In the genomic region with DNA sequence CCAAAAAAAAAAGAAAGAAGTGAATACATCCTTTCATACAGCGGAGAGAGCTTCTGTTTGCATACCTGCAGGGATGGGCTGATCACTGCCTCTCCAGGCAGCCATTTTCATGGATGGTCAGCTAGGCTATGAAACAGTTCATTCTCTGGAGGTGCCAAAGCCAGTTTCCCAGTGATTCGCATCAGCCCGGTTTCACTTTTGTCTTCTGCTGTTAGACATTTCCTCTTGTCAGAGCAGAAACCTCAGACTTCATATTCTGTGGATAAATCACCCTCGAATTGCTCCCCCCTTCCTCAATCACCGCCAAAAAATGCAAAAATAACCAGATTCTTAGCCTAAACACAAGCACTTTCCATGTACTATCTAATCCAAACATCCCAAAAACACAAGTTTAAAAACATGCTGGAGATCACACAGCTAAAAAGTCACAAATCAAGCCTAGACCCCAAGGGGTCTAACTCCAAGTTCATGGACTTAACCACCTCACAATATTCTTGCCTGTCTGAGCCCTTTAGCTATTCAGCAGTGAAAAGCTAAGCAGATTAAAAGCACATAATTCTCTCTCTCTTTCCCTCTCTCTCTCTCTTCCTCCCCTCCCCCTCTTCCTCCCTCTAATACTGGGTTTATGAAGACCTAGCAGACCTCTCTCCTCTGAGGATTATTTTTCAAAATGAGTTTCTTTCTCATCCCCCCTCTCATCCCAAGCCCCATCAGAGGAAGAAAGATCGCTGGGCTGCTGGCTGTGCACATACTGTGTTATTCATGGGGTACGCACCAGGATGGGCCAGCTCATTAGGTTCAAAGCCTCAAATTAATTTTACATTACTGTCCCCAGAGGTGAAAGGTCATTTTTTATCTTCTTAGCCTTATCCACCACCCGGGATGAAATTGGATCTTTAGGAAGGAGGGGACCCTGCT, we compare ENCODE assay signal across 11 cellular contexts.
A peak's percentile ranks its signal among the peaks of the same experiment; 100 is the strongest.
DNase-seq lines count a peak whose midpoint lies in the region; ATAC-seq, FAIRE-seq and TF ChIP-seq lines count a peak whose summit lies in the region.
"Had no signal": no experiment of that assay in that cellular context is flagged by ENCODE, and none has a peak within 500 bp of the region (broad histone marks: within the 10 kb centered on the region; RNA-seq: fewer than 3 reads in every experiment).

No MANE protein-coding gene starts in this region.

- H4K20me1 ChIP-seq in GM12878 (ENCODE audit: control insufficient read depth, insufficient read depth), result no peaks in the 10 kb centered on the region

- H3K4me1 ChIP-seq in GM12878 (ENCODE audit: control insufficient read depth, insufficient read depth, low read length), result no peaks in the 10 kb centered on the region
- H3K4me1 ChIP-seq: Caco-2 had no signal

- TF ChIP-seq POLR2A in GM12878 (IDR thresholded peaks at IDR 0.05; ENCODE audit: low read depth, low read length), result no peak

- 26% methylated on average over 8 of the region's 8 CpGs for WGBS in GM12878 (ENCODE audit: insufficient coverage, insufficient replicate concordance, low lambda C conversion rate, missing lambda C conversion rate)

- DNase-seq in AG20443 (ENCODE audit: low spot score), result peak; percentile 77
- DNase-seq in LHCN-M2 (ENCODE audit: low read depth), result peak; percentile 77
- DNase-seq in GM12878 (ENCODE audit: low read depth, low spot score), result no peak
- no peak for DNase-seq in mesothelial cell of epicardium (ENCODE audit: low spot score in 2 of 2, unreplicated experiment in 2 of 2)
- DNase-seq in nephron progenitor cell, result no peak
- no peak for DNase-seq in frontal cortex (ENCODE audit: low spot score in 2 of 2)
- no peak for DNase-seq in activated effector memory CD4-positive, alpha-beta T cell treated with anti-CD3 and anti-CD28 coated beads, Interleukin-2, amount 50 U/mL, for 16 hours
- DNase-seq: Caco-2, midbrain, substantia nigra had no signal

- TF ChIP-seq CTCF in GM12878 (IDR thresholded peaks at IDR 0.05 in 2 of 3, conservative IDR thresholded peaks at IDR 0.05 in 1 of 3; ENCODE audit: control insufficient read depth in 2 of 3, extremely low read depth in 1 of 3, insufficient read depth in 1 of 3, low read depth in 3 of 3, low read length in 3 of 3) (no peak), mesothelial cell of epicardium (IDR thresholded peaks at IDR 0.05; ENCODE audit: unreplicated experiment) (no peak), nephron progenitor cell (IDR thresholded peaks at IDR 0.05) (no peak)

- no peaks in the 10 kb centered on the region for H3K36me3 ChIP-seq in GM12878 (ENCODE audit: control insufficient read depth in 2 of 2, insufficient read depth in 2 of 2, low read length in 1 of 2)

- H3K9me3 ChIP-seq in GM12878 (replicated peaks; ENCODE audit: control insufficient read depth, insufficient read depth, low read length), result no peaks in the 10 kb centered on the region
- H3K9me3 ChIP-seq: Caco-2 had no signal

- FAIRE-seq in GM12878 (lab: Jason Lieb, UNC) (no peak), frontal cortex (lab: Jason Lieb, UNC) (no peak)

- in situ Hi-C loops in GM12878 (cut with MboI), result no loop called here

- H2AFZ ChIP-seq in GM12878 (ENCODE audit: control insufficient read depth, low read depth, low read length), result no peak overlapping the region; the same call in 1 of the 2 replicates

- H3K27me3 ChIP-seq in GM12878 (replicated peaks in 1 of 2; ENCODE audit: control insufficient read depth in 2 of 2, insufficient read depth in 2 of 2, low read length in 1 of 2), result no peaks in the 10 kb centered on the region

- intact Hi-C loops in GM12878 (cut with micrococcal nuclease; ENCODE audit: unreplicated experiment), result loop anchor here (5.0 kb wide), 1 partner anchor 60 kb away; no protein-coding TSS in a partner anchor

- H3K9ac ChIP-seq in GM12878 (ENCODE audit: control insufficient read depth, insufficient read depth, low read length), result no peak overlapping the region

- SMC1A ChIA-PET in GM12878 (lab: Charles Lee; ENCODE audit: uncharacterized antibody, unreplicated experiment), result interaction anchor here (0.7 to 4.7 kb wide), 24 partner anchors 11 to 439 kb away, joined by 3 to 72 read pairs (median 8); a partner anchor contains a TSS

- no peak overlapping the region for H3K4me3 ChIP-seq in GM12878

- RAD21 ChIA-PET in GM12878 (lab: Charles Lee; ENCODE audit: unreplicated experiment), result interaction anchor here (0.6 to 4.3 kb wide), 18 partner anchors 11 to 436 kb away, joined by 3 to 38 read pairs (median 6); a partner anchor contains a TSS

- no peaks in the 10 kb centered on the region for H3K27me3 Mint-ChIP-seq in mesothelial cell of epicardium (ENCODE audit: low read depth)
- peaks cover 6% of the 10 kb centered on the region for H3K27me3 Mint-ChIP-seq in nephron progenitor cell (ENCODE audit: low read depth, poor library complexity)

- TF ChIP-seq RAD21 in GM12878 (IDR thresholded peaks at IDR 0.05; ENCODE audit: insufficient read depth, low read depth, low read length), result no peak

- CTCF ChIA-PET in GM12878 (lab: Yijun Ruan, JAX), result interaction anchor here (0.9 to 7.8 kb wide), 19 partner anchors 9 to 438 kb away, joined by 3 to 95 read pairs (median 7); a partner anchor contains a TSS

- no peak overlapping the region for H3K4me2 ChIP-seq in GM12878 (ENCODE audit: control insufficient read depth, insufficient read depth)

- no peak for TF ChIP-seq EP300 in GM12878 (IDR thresholded peaks at IDR 0.05; ENCODE audit: borderline replicate concordance in 1 of 2, control insufficient read depth in 1 of 2, low read depth in 2 of 2, low read length in 2 of 2)

- peaks cover 26% of the 10 kb centered on the region for H3K4me1 Mint-ChIP-seq in mesothelial cell of epicardium
- H3K4me1 Mint-ChIP-seq in nephron progenitor cell, result peaks cover 51% of the 10 kb centered on the region

- no peaks in the 10 kb centered on the region for H3K79me2 ChIP-seq in GM12878 (ENCODE audit: control insufficient read depth, insufficient read depth, low read length)

- H3K4me3 Mint-ChIP-seq in mesothelial cell of epicardium (no peak overlapping the region), nephron progenitor cell (no peak overlapping the region)

- H3K27ac ChIP-seq in GM12878 (ENCODE audit: control insufficient read depth, insufficient read depth), result no peak overlapping the region

- no peak for ATAC-seq in GM12878
- no peak for ATAC-seq in HG02798 (IDR thresholded peaks at IDR 0.05; ENCODE audit: poor library complexity, unreplicated experiment)

- H3K27ac Mint-ChIP-seq in mesothelial cell of epicardium, result peak overlapping the region; percentile 74
- H3K27ac Mint-ChIP-seq in nephron progenitor cell, result no peak overlapping the region

- no TSS peak for BruUV-seq in GM12878 (replicated peaks; lab: Mats Ljungman, UMichigan)

- POLR2A ChIA-PET in GM12878 (lab: Charles Lee), result interaction anchor here (0.6 to 1.8 kb wide), 2 partner anchors 9 to 62 kb away, joined by 4 to 7 read pairs; no protein-coding TSS in a partner anchor

- H3K36me3 Mint-ChIP-seq in mesothelial cell of epicardium, result no peaks in the 10 kb centered on the region
- H3K36me3 Mint-ChIP-seq in nephron progenitor cell (ENCODE audit: low read depth), result no peaks in the 10 kb centered on the region

- H3K9me3 Mint-ChIP-seq in mesothelial cell of epicardium (no peaks in the 10 kb centered on the region), nephron progenitor cell (no peaks in the 10 kb centered on the region)

TF ChIP-seq in GM12878, 131 proteins besides CTCF, POLR2A, EP300 and RAD21 (continues in another document):
- TF ChIP-seq MYC (IDR thresholded peaks at IDR 0.05; ENCODE audit: insufficient read depth, insufficient read length, insufficient replicate concordance, low read length, severe bottlenecking) (no peak), PML (IDR thresholded peaks at IDR 0.05; ENCODE audit: low read length) (no peak), SMARCA5 (IDR thresholded peaks at IDR 0.05) (no peak), RUNX3 (IDR thresholded peaks at IDR 0.05; ENCODE audit: low read length) (peak; percentile 30; the same call in 1 of the 2 replicates), ZNF207 (IDR thresholded peaks at IDR 0.05; ENCODE audit: borderline replicate concordance) (no peak), RCOR1 (conservative IDR thresholded peaks at IDR 0.05; ENCODE audit: low read depth, low read length) (no peak), FOXK2 (IDR thresholded peaks at IDR 0.05) (no peak), IRF4 (IDR thresholded peaks at IDR 0.05; ENCODE audit: low read depth, low read length) (no peak)
- TF ChIP-seq, protein P1, sequence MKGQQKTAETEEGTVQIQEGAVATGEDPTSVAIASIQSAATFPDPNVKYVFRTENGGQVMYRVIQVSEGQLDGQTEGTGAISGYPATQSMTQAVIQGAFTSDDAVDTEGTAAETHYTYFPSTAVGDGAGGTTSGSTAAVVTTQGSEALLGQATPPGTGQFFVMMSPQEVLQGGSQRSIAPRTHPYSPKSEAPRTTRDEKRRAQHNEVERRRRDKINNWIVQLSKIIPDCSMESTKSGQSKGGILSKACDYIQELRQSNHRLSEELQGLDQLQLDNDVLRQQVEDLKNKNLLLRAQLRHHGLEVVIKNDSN (IDR thresholded peaks at IDR 0.05; ENCODE audit: borderline replicate concordance, extremely low read length, insufficient read depth, low read depth, low read length), result no peak
- TF ChIP-seq, protein P2, sequence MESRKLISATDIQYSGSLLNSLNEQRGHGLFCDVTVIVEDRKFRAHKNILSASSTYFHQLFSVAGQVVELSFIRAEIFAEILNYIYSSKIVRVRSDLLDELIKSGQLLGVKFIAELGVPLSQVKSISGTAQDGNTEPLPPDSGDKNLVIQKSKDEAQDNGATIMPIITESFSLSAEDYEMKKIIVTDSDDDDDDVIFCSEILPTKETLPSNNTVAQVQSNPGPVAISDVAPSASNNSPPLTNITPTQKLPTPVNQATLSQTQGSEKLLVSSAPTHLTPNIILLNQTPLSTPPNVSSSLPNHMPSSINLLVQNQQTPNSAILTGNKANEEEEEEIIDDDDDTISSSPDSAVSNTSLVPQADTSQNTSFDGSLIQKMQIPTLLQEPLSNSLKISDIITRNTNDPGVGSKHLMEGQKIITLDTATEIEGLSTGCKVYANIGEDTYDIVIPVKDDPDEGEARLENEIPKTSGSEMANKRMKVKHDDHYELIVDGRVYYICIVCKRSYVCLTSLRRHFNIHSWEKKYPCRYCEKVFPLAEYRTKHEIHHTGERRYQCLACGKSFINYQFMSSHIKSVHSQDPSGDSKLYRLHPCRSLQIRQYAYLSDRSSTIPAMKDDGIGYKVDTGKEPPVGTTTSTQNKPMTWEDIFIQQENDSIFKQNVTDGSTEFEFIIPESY (IDR thresholded peaks at IDR 0.05), result no peak

Comparison
In these comparisons a context has a peak if more than half of its experiments do, and no peak if none do; other contexts are left out.
1. DNase-seq: peak in AG20443 (single experiment) and LHCN-M2 (single experiment); none in GM12878 (single experiment), mesothelial cell of epicardium (0 of 2), nephron progenitor cell (single experiment), frontal cortex (0 of 2) and activated effector memory CD4-positive, alpha-beta T cell treated with anti-CD3 and anti-CD28 coated beads, Interleukin-2, amount 50 U/mL, for 16 hours (single experiment).